12 cellular contexts compared by ENCODE assay signal in the genomic region with DNA sequence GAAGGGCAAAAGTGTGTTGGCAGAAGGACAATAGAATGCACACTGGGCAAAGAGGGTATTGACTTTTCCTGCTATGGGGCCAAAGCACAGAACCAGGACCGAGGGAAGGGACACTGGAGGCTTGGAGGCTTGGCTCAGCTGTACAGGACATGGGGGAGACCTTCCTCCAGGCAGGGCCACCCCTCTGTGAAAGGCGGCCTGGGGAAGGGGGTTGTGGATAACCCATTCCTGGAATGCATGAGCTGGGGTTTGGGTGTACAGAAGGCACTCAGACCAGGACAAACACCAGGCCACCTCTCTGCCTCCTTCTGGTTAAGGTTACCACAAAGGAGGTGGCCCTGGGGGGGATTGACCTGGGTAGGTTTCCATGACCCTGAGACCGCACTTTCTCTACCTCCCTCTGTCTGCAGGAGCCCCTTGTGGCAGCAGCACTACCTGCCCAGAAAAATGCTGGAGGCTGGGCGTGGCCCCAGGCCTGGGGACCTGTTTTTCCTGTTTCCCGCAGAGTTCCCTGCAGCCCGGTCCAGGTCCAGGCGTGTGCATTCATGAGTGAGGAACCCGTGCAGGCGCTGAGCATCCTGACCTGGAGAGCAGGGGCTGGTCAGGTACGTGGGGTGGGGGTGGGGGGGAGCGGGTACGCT. TPM values are rescaled to one million over a fixed set of nuclear protein-coding genes. Genes with fewer than 3 reads are reported as not detected.
DNase-seq lines count a peak whose midpoint lies in the region; ATAC-seq and TF ChIP-seq lines count a peak whose summit lies in the region.
"Had no signal": no experiment of that assay in that cellular context is flagged by ENCODE, and none has a peak within 500 bp of the region (broad histone marks: within the 10 kb centered on the region; RNA-seq: fewer than 3 reads in every experiment).

No MANE protein-coding gene starts in this region.

- no peaks in the 10 kb centered on the region for H3K9me3 ChIP-seq in RWPE2 (ENCODE audit: severe bottlenecking)
- no peaks in the 10 kb centered on the region for H3K9me3 ChIP-seq in transverse colon

- H3K4me1 ChIP-seq in RWPE2 (ENCODE audit: insufficient read depth, poor library complexity, severe bottlenecking) (peaks cover 16% of the 10 kb centered on the region), transverse colon (peaks cover 0 to 7% (median 3%) of the 10 kb centered on the region in 4 donors)

- no peak for TF ChIP-seq POLR2A in transverse colon (IDR thresholded peaks at IDR 0.05)

- peak; percentile 85 for DNase-seq in RWPE2 (ENCODE audit: low spot score)
- DNase-seq in left colon = peak; percentile 79 to 82
- peak; percentile 84 for DNase-seq in transverse colon
- DNase-seq: activated T-cell treated with anti-CD3 and anti-CD28 coated beads for 4 hours, NCI-H2081, T-cell had no signal

- peaks cover 0 to 3% (median 0%) of the 10 kb centered on the region in 3 donors for H3K4me1 Mint-ChIP-seq in IgD-negative memory B cell

- no peak for TF ChIP-seq EP300 in transverse colon (IDR thresholded peaks at IDR 0.05; ENCODE audit: low read depth)

- H3K27me3 ChIP-seq in RWPE2 (ENCODE audit: insufficient read depth, poor library complexity, severe bottlenecking) (no peaks in the 10 kb centered on the region), transverse colon (no peaks in the 10 kb centered on the region)

- peaks cover 12% of the 10 kb centered on the region; the same call in 1 of the 2 replicates for H3K36me3 ChIP-seq in RWPE2 (ENCODE audit: low read depth)
- H3K36me3 ChIP-seq in transverse colon = no peaks in the 10 kb centered on the region

- no peaks in the 10 kb centered on the region for H3K9me3 Mint-ChIP-seq in IgD-negative memory B cell
- H3K9me3 Mint-ChIP-seq: brain, T-cell had no signal

- TF ChIP-seq CTCF in RWPE2 (IDR thresholded peaks at IDR 0.05; ENCODE audit: poor library complexity, severe bottlenecking) = peak; percentile 41
- TF ChIP-seq CTCF in transverse colon (IDR thresholded peaks at IDR 0.05) = peak in 4 of 5 experiments; percentile 19 to 66 (median 42)

- no peak overlapping the region for H3K4me3 ChIP-seq in RWPE2 (ENCODE audit: severe bottlenecking)
- H3K4me3 ChIP-seq in transverse colon = no peak overlapping the region

- peaks cover 4% of the 10 kb centered on the region for H3K27me3 Mint-ChIP-seq in IgD-negative memory B cell

- in situ Hi-C loops in transverse colon (cut with MboI; ENCODE audit: low pct_ligation_motif_present in 1 of 4, low pct_unique_long_range_greater_than_20kb in 1 of 4, low sequenced_read_pairs in 3 of 4) = no loop called here

- peak overlapping the region; percentile 27 for H3K27ac ChIP-seq in RWPE2 (ENCODE audit: poor library complexity, severe bottlenecking)
- peak overlapping the region in 1 of 4 donors; percentile 26 for H3K27ac ChIP-seq in transverse colon

- peak; percentile 93 for ATAC-seq in RWPE2 (ENCODE audit: low read depth)
- ATAC-seq in left colon = peak; percentile 98
- ATAC-seq in HG03095 (IDR thresholded peaks at IDR 0.05; ENCODE audit: unreplicated experiment) = no peak
- ATAC-seq in HG03571 (IDR thresholded peaks at IDR 0.05; ENCODE audit: unreplicated experiment) = no peak
- ATAC-seq in GM21576 (IDR thresholded peaks at IDR 0.05; ENCODE audit: unreplicated experiment) = no peak
- ATAC-seq: T-cell had no signal

- no peak overlapping the region for H3K4me3 Mint-ChIP-seq in IgD-negative memory B cell
- H3K4me3 Mint-ChIP-seq: brain, T-cell had no signal

- intact Hi-C loops in left colon (cut with DNase I, micrococcal nuclease) = no loop called here
- intact Hi-C loops in transverse colon (cut with DNase I; ENCODE audit: low total_unique reads) = loop anchor here (5.0 kb wide), 1 partner anchor 250 kb away; no protein-coding TSS in a partner anchor

- WGBS in transverse colon (ENCODE audit: low coverage in 1 of 2), 2 donors = 40 to 49% methylated on average over 1 to 9 of the region's 12 CpGs

- no peaks in the 10 kb centered on the region for H3K36me3 Mint-ChIP-seq in IgD-negative memory B cell
- H3K36me3 Mint-ChIP-seq: brain, T-cell had no signal

- peak overlapping the region in 2 of 3 donors; percentile 54 to 93 for H3K27ac Mint-ChIP-seq in IgD-negative memory B cell
- H3K27ac Mint-ChIP-seq: brain, T-cell had no signal

RNA-seq across cellular contexts. Expression of a gene that starts 9.6 kb away (rescaled TPM):
- polyA plus RNA-seq in IgD-negative memory B cell = 0.13 TPM
- total RNA-seq in left colon = 10 to 100 TPM; 14.5 to 20.4 TPM
- 10 to 100 TPM in 3 of 4 donors, 1 to 10 TPM in 1; 8.6 to 21.4 (median 12.6) TPM for total RNA-seq in transverse colon

RNA-seq across cellular contexts. Expression of a gene that starts 44.4 kb away (rescaled TPM):
- not detected for polyA plus RNA-seq in IgD-negative memory B cell
- 1 to 10 TPM; 1.5 to 1.8 TPM for total RNA-seq in left colon
- 1 to 10 TPM in 3 of 4 donors, not detected in 1; 1.1 to 1.6 (median 1.4) TPM for total RNA-seq in transverse colon
- total RNA-seq: fibroblast of villous mesenchyme had no signal

Comparison
In these comparisons a context has a peak if more than half of its experiments do, and no peak if none do; other contexts are left out.
1. ATAC-seq: peak in RWPE2 (single experiment) and left colon (single experiment); none in HG03095 (single experiment), HG03571 (single experiment) and GM21576 (single experiment).
2. Peak in every context shown above with its lines, with median percentiles within 50 percentile points of each other: DNase-seq.